In the genomic region with DNA sequence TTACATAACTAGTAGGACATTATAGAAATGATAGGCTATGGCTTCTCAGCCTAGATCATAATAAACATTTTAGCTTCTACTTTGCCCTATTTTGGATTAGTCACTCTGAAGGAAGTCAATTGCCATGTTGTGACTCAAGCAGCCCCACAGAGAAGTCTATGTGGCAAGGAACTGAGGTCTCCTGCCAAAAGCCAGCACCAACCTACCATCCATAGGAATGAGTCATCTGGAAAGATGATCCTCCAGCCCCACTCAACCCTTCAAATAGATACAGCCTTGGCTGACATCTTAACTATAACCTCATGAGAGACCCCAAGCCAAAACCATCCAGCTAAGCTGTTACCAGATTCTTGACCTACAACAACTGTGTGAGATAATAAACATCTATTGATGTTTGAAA, we compare ENCODE assay signal across 10 cellular contexts.
DNase-seq lines count a peak whose midpoint lies in the region; ATAC-seq and TF ChIP-seq lines count a peak whose summit lies in the region.
"Had no signal": no experiment of that assay in that cellular context is flagged by ENCODE, and none has a peak within 500 bp of the region (broad histone marks: within the 10 kb centered on the region; RNA-seq: fewer than 3 reads in every experiment).

No MANE protein-coding gene starts in this region.

- H3K27ac ChIP-seq in PC-3 (ENCODE audit: low read length) (peak overlapping the region; percentile 23), trophoblast cell (ENCODE audit: low read depth, low read length) (no peak overlapping the region)

- no peak overlapping the region for H2BK120ac ChIP-seq in trophoblast cell (ENCODE audit: insufficient read depth, low read length, poor library complexity)

- H3K14ac ChIP-seq in trophoblast cell (ENCODE audit: low read length) = no peak overlapping the region

- DNase-seq in EL = peak; percentile 83
- DNase-seq in PC-3 = peak; percentile 95
- peak; percentile 85 for DNase-seq in dedifferentiated amniotic fluid mesenchymal stem cell (ENCODE audit: extremely low spot score)
- DNase-seq in trophoblast cell = peak; percentile 1 to 3
- DNase-seq in activated CD4-positive, alpha-beta T cell treated with anti-CD3 and anti-CD28 coated beads for 1 hour = no peak
- no peak for DNase-seq in HK-2 (ENCODE audit: unreplicated experiment)
- no peak for DNase-seq in C1 segment of cervical spinal cord (lab: John Stamatoyannopoulos, UW)
- DNase-seq: H7, NCI-H1694 had no signal

- H2BK12ac ChIP-seq in trophoblast cell (ENCODE audit: low read length) = no peak overlapping the region

- H2AFZ ChIP-seq in PC-3 (ENCODE audit: low read length) (no peak overlapping the region), trophoblast cell (ENCODE audit: insufficient read depth, low read length, poor library complexity) (no peak overlapping the region)

- H3K36me3 ChIP-seq in PC-3 (ENCODE audit: low read depth, low read length) = no peaks in the 10 kb centered on the region
- H3K36me3 ChIP-seq in trophoblast cell (ENCODE audit: control insufficient read depth in 1 of 2, insufficient read depth in 2 of 2, low read length in 2 of 2) = no peaks in the 10 kb centered on the region

- no peak overlapping the region for H3K4me3 ChIP-seq in PC-3 (ENCODE audit: low read length)
- no peak overlapping the region for H3K4me3 ChIP-seq in trophoblast cell (ENCODE audit: low read depth, low read length)

- intact Hi-C loops in PC-3 (cut with micrococcal nuclease) = no loop called here

- H3K79me2 ChIP-seq in PC-3 (ENCODE audit: low read length) = no peaks in the 10 kb centered on the region
- H3K79me2 ChIP-seq in trophoblast cell (ENCODE audit: control insufficient read depth, insufficient read depth, low read length, poor library complexity) = no peaks in the 10 kb centered on the region

- H3K4me2 ChIP-seq in PC-3 (ENCODE audit: low read length) (peak overlapping the region; percentile 10), trophoblast cell (ENCODE audit: low read length) (no peak overlapping the region)

- ATAC-seq in PC-3 (peak; percentile 99), GM21526 (IDR thresholded peaks at IDR 0.05; ENCODE audit: low FRiP score, unreplicated experiment) (no peak)

- H3K27me3 ChIP-seq in PC-3 (ENCODE audit: low read length) (no peaks in the 10 kb centered on the region), trophoblast cell (ENCODE audit: insufficient read depth, low read length) (no peaks in the 10 kb centered on the region)

- H3K9me2 ChIP-seq in PC-3 (replicated peaks; ENCODE audit: low read length) = no peaks in the 10 kb centered on the region; the same call in 1 of the 2 replicates

- TF ChIP-seq CTCF in PC-3 (conservative IDR thresholded peaks at IDR 0.05; ENCODE audit: low read depth, low read length) = no peak

- no peaks in the 10 kb centered on the region for H3F3A ChIP-seq in PC-3 (ENCODE audit: low read length, unreplicated experiment)

- H3K9me3 ChIP-seq in PC-3 (ENCODE audit: low read length) = no peaks in the 10 kb centered on the region
- H3K9me3 ChIP-seq in trophoblast cell (ENCODE audit: insufficient read depth, low read depth, low read length) = no peaks in the 10 kb centered on the region

- CTCF ChIA-PET in PC-3 (lab: Charles Lee) = no interaction called here

- H3K79me1 ChIP-seq in trophoblast cell (ENCODE audit: low read length) = no peaks in the 10 kb centered on the region

- H3K4ac ChIP-seq in trophoblast cell (ENCODE audit: low read depth, low read length) = no peak overlapping the region

- no peak overlapping the region for H3K18ac ChIP-seq in trophoblast cell (ENCODE audit: low read length)

- POLR2A ChIA-PET in PC-3 (lab: Charles Lee; ENCODE audit: unreplicated experiment) = no interaction called here

- no peak overlapping the region for H4K8ac ChIP-seq in trophoblast cell (ENCODE audit: low read depth, low read length)

- peaks cover 22% of the 10 kb centered on the region for H3K4me1 ChIP-seq in PC-3 (ENCODE audit: insufficient read depth, low read length)
- no peaks in the 10 kb centered on the region for H3K4me1 ChIP-seq in trophoblast cell (ENCODE audit: control insufficient read depth in 1 of 2, insufficient read depth in 2 of 2, low read length in 2 of 2)

- no TSS peak for BruUV-seq in PC-3 (replicated peaks; lab: Mats Ljungman, UMichigan)

- H4K12ac ChIP-seq in trophoblast cell (ENCODE audit: low read depth, low read length) = no peak overlapping the region

- no peak overlapping the region for H2AK5ac ChIP-seq in trophoblast cell (ENCODE audit: low read length)

- H2BK5ac ChIP-seq in trophoblast cell (ENCODE audit: low read depth, low read length, poor library complexity) = no peak overlapping the region

- no peak overlapping the region for H4K91ac ChIP-seq in trophoblast cell (ENCODE audit: low read depth, low read length)

- H3K9ac ChIP-seq in PC-3 (ENCODE audit: low read length) = no peak overlapping the region
- no peak overlapping the region for H3K9ac ChIP-seq in trophoblast cell (ENCODE audit: low read length)

- no peak overlapping the region for H3K23ac ChIP-seq in trophoblast cell (ENCODE audit: low read length)

- no peaks in the 10 kb centered on the region for H4K20me1 ChIP-seq in PC-3 (ENCODE audit: low read length)

Comparison
In these comparisons a context has a peak if more than half of its experiments do, and no peak if none do; other contexts are left out.
1. DNase-seq: peak in EL (single experiment), PC-3 (single experiment), dedifferentiated amniotic fluid mesenchymal stem cell (single experiment) and trophoblast cell (2 of 2); none in activated CD4-positive, alpha-beta T cell treated with anti-CD3 and anti-CD28 coated beads for 1 hour (single experiment), HK-2 (single experiment) and C1 segment of cervical spinal cord (0 of 14).